In the genomic region with DNA sequence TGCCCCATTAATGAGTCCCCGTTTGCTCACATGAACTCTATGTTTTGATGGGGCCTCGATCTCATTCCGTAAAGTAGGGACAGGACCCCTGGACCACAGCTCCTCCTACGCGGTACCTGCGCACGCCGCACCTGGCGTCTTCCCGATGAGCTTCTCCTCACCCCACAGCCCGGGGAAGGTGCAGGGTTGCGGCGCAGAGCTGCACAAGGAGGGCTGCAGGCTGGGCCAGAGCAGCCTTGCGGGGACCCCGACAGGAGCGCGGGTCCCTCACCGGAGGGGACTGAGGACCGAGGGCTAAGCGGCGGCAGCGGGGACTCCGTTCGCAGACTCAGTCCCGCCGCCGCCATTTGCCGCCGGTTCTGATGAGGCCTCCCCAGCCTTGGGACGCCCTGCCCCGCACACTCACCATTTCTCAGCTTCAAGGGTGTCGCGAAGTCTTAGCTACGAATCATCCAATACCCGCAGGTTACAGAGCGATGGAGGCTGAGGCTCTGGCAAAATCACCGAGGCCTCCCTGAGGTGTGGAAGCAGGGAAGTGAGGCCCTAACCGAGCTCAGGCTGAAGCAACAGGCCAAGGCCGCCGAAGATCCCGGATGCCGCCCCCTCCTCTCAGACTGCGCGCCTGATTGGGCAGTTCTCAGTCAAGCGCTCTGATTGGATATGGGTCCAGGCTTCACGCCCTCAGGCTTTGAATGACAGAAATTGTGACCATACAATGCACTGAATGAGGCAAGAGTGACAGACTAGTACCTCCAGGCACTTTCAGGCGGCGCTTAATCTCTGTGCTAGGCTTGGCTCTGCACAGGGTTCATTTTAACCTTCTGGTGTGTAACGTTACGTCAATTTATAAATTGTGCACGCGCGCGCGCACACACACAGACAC, we compare ENCODE assay signal across 8 cellular contexts. TPM values are rescaled to one million over a fixed set of nuclear protein-coding genes. Genes with fewer than 3 reads are reported as not detected.
DNase-seq lines count a peak whose midpoint lies in the region; ATAC-seq, FAIRE-seq and TF ChIP-seq lines count a peak whose summit lies in the region.

No MANE protein-coding gene starts in this region.

- TF ChIP-seq CTCF in D721Med (IDR thresholded peaks at IDR 0.05; ENCODE audit: insufficient read depth, missing control alignments) = no peak
- peak in 1 of 3 experiments; percentile 4 for TF ChIP-seq CTCF in esophagus muscularis mucosa (IDR thresholded peaks at IDR 0.05)

- peaks cover 59% of the 10 kb centered on the region for H3K36me3 Mint-ChIP-seq in activated T-cell treated with anti-CD3 and anti-CD28 coated beads, Interleukin-2, amount 50 U/mL, for 4 hours (ENCODE audit: insufficient read depth)

- H3K4me1 Mint-ChIP-seq in activated T-cell treated with anti-CD3 and anti-CD28 coated beads, Interleukin-2, amount 50 U/mL, for 4 hours (ENCODE audit: low read depth) = peaks cover 28% of the 10 kb centered on the region

- H3K9me3 ChIP-seq in HUES64 (ENCODE audit: insufficient read depth, low read depth, low read length) = peaks cover 25% of the 10 kb centered on the region; the same call in 1 of the 2 replicates
- H3K9me3 ChIP-seq in esophagus muscularis mucosa = peaks cover 0 to 16% (median 4%) of the 10 kb centered on the region in 4 donors
- no peaks in the 10 kb centered on the region for H3K9me3 ChIP-seq in muscle layer of colon (ENCODE audit: low read length)

- TF ChIP-seq POLR2A in esophagus muscularis mucosa (IDR thresholded peaks at IDR 0.05; ENCODE audit: low read depth) = peak; percentile 25

- H3K36me3 ChIP-seq in HUES64 (ENCODE audit: insufficient read depth, low read length) (peaks cover 41% of the 10 kb centered on the region), esophagus muscularis mucosa (peaks cover 15 to 32% (median 23%) of the 10 kb centered on the region in 4 donors), muscle layer of colon (ENCODE audit: insufficient read depth, low read length) (peaks cover 1% of the 10 kb centered on the region)

- peak overlapping the region; percentile 99 for H3K4me3 Mint-ChIP-seq in activated T-cell treated with anti-CD3 and anti-CD28 coated beads, Interleukin-2, amount 50 U/mL, for 4 hours

- H3K4me3 ChIP-seq in HUES64 (ENCODE audit: low read length) (peak overlapping the region; percentile 80), esophagus muscularis mucosa (peak overlapping the region; percentile 76 to 97 (median 82)), muscle layer of colon (ENCODE audit: low read depth in 1 of 2, low read length in 2 of 2) (peak overlapping the region; percentile 83 to 84)

- ATAC-seq in GM21515 (IDR thresholded peaks at IDR 0.05; ENCODE audit: unreplicated experiment) = peak; percentile 99
- peak; percentile 99 for ATAC-seq in activated T-cell treated with anti-CD3 and anti-CD28 coated beads, Interleukin-2, amount 50 U/mL, for 4 hours

- H3K4me1 ChIP-seq in HUES64 (ENCODE audit: insufficient read depth, low read length) (0 out of 2 replicates have a peak, but pooled peaks cover 3% of the 10 kb centered on the region), esophagus muscularis mucosa (peaks cover 14 to 23% (median 20%) of the 10 kb centered on the region in 4 donors), muscle layer of colon (ENCODE audit: insufficient read depth, low read length) (peaks cover 13% of the 10 kb centered on the region)

- intact Hi-C loops in esophagus muscularis mucosa (cut with DNase I) = loop anchor here (10.0 kb wide), 1 partner anchor 229 kb away; no protein-coding TSS in a partner anchor

- no peaks in the 10 kb centered on the region for H3K27me3 Mint-ChIP-seq in activated T-cell treated with anti-CD3 and anti-CD28 coated beads, Interleukin-2, amount 50 U/mL, for 4 hours (ENCODE audit: low read depth)

- H3K9ac ChIP-seq in HUES64 (ENCODE audit: low read depth, low read length) (peak overlapping the region; percentile 96), muscle layer of colon (ENCODE audit: low read length) (peak overlapping the region; percentile 90)

- DNase-seq in D721Med (ENCODE audit: insufficient read length, low spot score) (peak; percentile 88), OCI-M2 (lab: John Stamatoyannopoulos, UW; ENCODE audit: unreplicated experiment) (peak; percentile 78), esophagus muscularis mucosa (ENCODE audit: extremely low spot score) (peak; percentile 99)
- DNase-seq in activated T-cell treated with anti-CD3 and anti-CD28 coated beads, Interleukin-2, amount 50 U/mL, for 4 hours = peak; percentile 85
- peak; percentile 79 for DNase-seq in stimulated activated CD8-positive, alpha-beta memory T cell treated with anti-CD3 and anti-CD28 coated beads, Interleukin-7, amount 100 ng/mL, for 1 hour (ENCODE audit: low read depth in 2 of 2)

- whole genome bisulfite sequencing in HUES64 = under 1% methylated on average over 50 of the region's 55 CpGs
- 0% methylated on average over 21 of the region's 55 CpGs for WGBS in esophagus muscularis mucosa

- peak; percentile 66 for FAIRE-seq in D721Med (lab: Jason Lieb, UNC)

- peaks cover 47% of the 10 kb centered on the region for H3K9me3 Mint-ChIP-seq in activated T-cell treated with anti-CD3 and anti-CD28 coated beads, Interleukin-2, amount 50 U/mL, for 4 hours

- H3K27ac ChIP-seq in HUES64 (ENCODE audit: low read depth, low read length) (peak overlapping the region; percentile 93), esophagus muscularis mucosa (replicated peaks in 1 of 4) (peak overlapping the region; percentile 82 to 93 (median 92)), muscle layer of colon (ENCODE audit: low read depth, low read length) (peak overlapping the region; percentile 79)

- no peak for TF ChIP-seq EP300 in esophagus muscularis mucosa (IDR thresholded peaks at IDR 0.05)

- H3K27me3 ChIP-seq in HUES64 (ENCODE audit: insufficient read depth, low read length) (no peaks in the 10 kb centered on the region), esophagus muscularis mucosa (no peaks in the 10 kb centered on the region), muscle layer of colon (ENCODE audit: control insufficient read depth in 1 of 2, insufficient read depth in 2 of 2, low read length in 2 of 2) (no peaks in the 10 kb centered on the region)

RNA-seq across cellular contexts. Expression of gene ZNF721, which starts 25.1 kb away (rescaled TPM):
- 38.6 TPM for polyA plus RNA-seq in HUES64 (2013, experiment 1 of 2)
- polyA plus RNA-seq in HUES64 (2013, experiment 2 of 2) = 39.4 TPM
- total RNA-seq in activated T-cell treated with anti-CD3 and anti-CD28 coated beads, Interleukin-2, amount 50 U/mL, for 4 hours = 10 to 100 TPM; 21.5 to 27.8 (median 21.6) TPM
- total RNA-seq in esophagus muscularis mucosa = 10 to 100 TPM; 12.7 to 19.1 (median 14.1) TPM

RNA-seq across cellular contexts. Expression of gene PIGG, which starts 25.2 kb away (rescaled TPM):
- 28.9 TPM for polyA plus RNA-seq in HUES64 (2013, experiment 1 of 2)
- polyA plus RNA-seq in HUES64 (2013, experiment 2 of 2) = 22.3 TPM
- total RNA-seq in activated T-cell treated with anti-CD3 and anti-CD28 coated beads, Interleukin-2, amount 50 U/mL, for 4 hours = 10 to 100 TPM; 37.9 to 41.8 (median 39.8) TPM
- total RNA-seq in esophagus muscularis mucosa = 10 to 100 TPM; 26.6 to 46.5 (median 35.4) TPM

Comparison
In these comparisons a context has a peak if more than half of its experiments do, and no peak if none do; other contexts are left out.
1. Peak in every context shown above with its lines: DNase-seq, ATAC-seq, H3K4me3 ChIP-seq and H3K27ac ChIP-seq.